ENCODE assay signal across 8 cellular contexts in genomic region chr17:36482611-36483504, GRCh38.
DNase-seq lines count a peak whose midpoint lies in the region; ATAC-seq and TF ChIP-seq lines count a peak whose summit lies in the region.

No MANE protein-coding gene starts in this region.

- CTCF ChIA-PET in RWPE1 (lab: Yijun Ruan, JAX), result interaction anchor here (0.6 to 1.7 kb wide), 21 partner anchors 8 to 1161 kb away, joined by 3 to 10 read pairs (median 3); partner anchors contain the start of gene DDX52

- peak overlapping the region; percentile 46 for H3K27ac ChIP-seq in RWPE1

- H3K9me3 Mint-ChIP-seq in nephron progenitor cell, result no peaks in the 10 kb centered on the region
- no peaks in the 10 kb centered on the region for H3K9me3 Mint-ChIP-seq in stimulated activated naive B cell treated with anti-CD40 and anti-IgM and Interleukin-4, amounts not matched to agents 10 μg/mL and 1 μg/mL and 100 μg/mL, for 72 hours

- H3K27me3 Mint-ChIP-seq in nephron progenitor cell (ENCODE audit: low read depth, poor library complexity), result peaks cover 62% of the 10 kb centered on the region
- H3K27me3 Mint-ChIP-seq in stimulated activated naive B cell treated with anti-CD40 and anti-IgM and Interleukin-4, amounts not matched to agents 10 μg/mL and 1 μg/mL and 100 μg/mL, for 72 hours, result peaks cover 25 to 34% of the 10 kb centered on the region in 2 donors

- peak; percentile 69 to 72 for ATAC-seq in stimulated activated naive B cell treated with anti-CD40 and anti-IgM and Interleukin-4, amounts not matched to agents 10 μg/mL and 1 μg/mL and 100 μg/mL, for 72 hours (replicated peaks)
- no peak for ATAC-seq in GM18909 (IDR thresholded peaks at IDR 0.05; ENCODE audit: poor library complexity, unreplicated experiment)

- H3K4me1 Mint-ChIP-seq in nephron progenitor cell, result peaks cover 32% of the 10 kb centered on the region
- peaks cover 15 to 43% of the 10 kb centered on the region in 2 donors for H3K4me1 Mint-ChIP-seq in stimulated activated naive B cell treated with anti-CD40 and anti-IgM and Interleukin-4, amounts not matched to agents 10 μg/mL and 1 μg/mL and 100 μg/mL, for 72 hours

- DNase-seq in GDM1 (lab: John Stamatoyannopoulos, UW) (peak; percentile 64), KG1 (lab: John Stamatoyannopoulos, UW) (peak; percentile 31), RWPE1 (ENCODE audit: low spot score) (peak; percentile 86), activated gamma-delta T cell (lab: John Stamatoyannopoulos, UW) (peak; percentile 52), foreskin fibroblast (peak; percentile 72 to 93), nephron progenitor cell (peak; percentile 94)
- peak; percentile 79 for DNase-seq in stimulated activated naive B cell treated with anti-CD40 and anti-IgM and Interleukin-4, amounts not matched to agents 10 μg/mL and 1 μg/mL and 100 μg/mL, for 72 hours

- peak overlapping the region; percentile 53 for H3K4me3 Mint-ChIP-seq in nephron progenitor cell
- H3K4me3 Mint-ChIP-seq in stimulated activated naive B cell treated with anti-CD40 and anti-IgM and Interleukin-4, amounts not matched to agents 10 μg/mL and 1 μg/mL and 100 μg/mL, for 72 hours, result peak overlapping the region; percentile 72 to 75

- TF ChIP-seq CTCF in RWPE1 (conservative IDR thresholded peaks at IDR 0.05; ENCODE audit: low read depth) (peak; percentile 96), foreskin fibroblast (IDR thresholded peaks at IDR 0.05; ENCODE audit: low read depth, low read length) (peak; percentile 81), nephron progenitor cell (IDR thresholded peaks at IDR 0.05) (peak; percentile 90)

- H3K27ac Mint-ChIP-seq in nephron progenitor cell, result no peak overlapping the region
- H3K27ac Mint-ChIP-seq in stimulated activated naive B cell treated with anti-CD40 and anti-IgM and Interleukin-4, amounts not matched to agents 10 μg/mL and 1 μg/mL and 100 μg/mL, for 72 hours, result peak overlapping the region; percentile 72

- H3K36me3 Mint-ChIP-seq in nephron progenitor cell (ENCODE audit: low read depth), result no peaks in the 10 kb centered on the region
- H3K36me3 Mint-ChIP-seq in stimulated activated naive B cell treated with anti-CD40 and anti-IgM and Interleukin-4, amounts not matched to agents 10 μg/mL and 1 μg/mL and 100 μg/mL, for 72 hours, result peaks cover 2% of the 10 kb centered on the region in 2 donors

- POLR2A ChIA-PET in RWPE1 (lab: Yijun Ruan, JAX; ENCODE audit: low non-redundant PET), result interaction anchor here (0.6 kb wide), 1 partner anchor 18 kb away, joined by 3 read pairs; no protein-coding TSS in a partner anchor

- H3K4me3 ChIP-seq in foreskin fibroblast (ENCODE audit: low read depth in 1 of 2, low read length in 2 of 2), result peak overlapping the region; percentile 17 to 45

Comparison
In these comparisons a context has a peak if more than half of its experiments do, and no peak if none do; other contexts are left out.
1. DNase-seq: peak in every context shown above with its lines; median percentile 94 in nephron progenitor cell; 86 in RWPE1; 82 in foreskin fibroblast; 79 in stimulated activated naive B cell treated with anti-CD40 and anti-IgM and Interleukin-4, amounts not matched to agents 10 μg/mL and 1 μg/mL and 100 μg/mL, for 72 hours; 64 in GDM1; 52 in activated gamma-delta T cell; 31 in KG1.